Comparison of ENCODE assay signal across 1 cellular context in the genomic region with DNA sequence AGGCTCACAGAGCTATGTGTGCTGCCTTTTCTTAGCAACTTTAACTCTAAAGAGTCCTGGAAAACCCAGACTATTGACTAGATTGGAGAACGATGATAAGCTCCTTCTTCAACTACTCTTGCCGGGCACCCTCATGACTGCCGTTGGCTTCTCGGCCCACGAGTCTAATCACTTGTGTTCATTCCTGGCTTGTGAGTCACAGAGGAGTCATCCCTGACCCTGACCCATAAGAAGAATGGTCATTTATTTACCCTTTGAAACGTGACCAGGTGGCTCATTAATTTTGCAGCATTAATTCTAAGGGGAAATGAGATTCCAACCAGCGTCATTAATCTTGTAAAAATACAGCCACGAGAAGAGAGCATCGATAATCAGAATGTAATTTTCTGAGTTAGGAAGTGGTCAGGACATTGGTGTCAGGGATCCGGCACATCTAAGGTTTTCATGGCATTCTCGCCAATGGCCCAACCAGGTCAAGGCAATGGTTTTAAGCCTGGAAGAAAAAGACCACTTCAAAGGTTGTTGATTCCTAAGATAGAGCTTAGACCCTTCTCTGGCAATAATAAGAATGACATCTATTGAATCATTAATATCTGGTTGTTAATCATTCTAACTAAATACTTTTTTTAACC.
A peak's percentile ranks its signal among the peaks of the same experiment; 100 is the strongest.
TF ChIP-seq lines count a peak whose summit lies in the region.

No MANE protein-coding gene starts in this region.

TF ChIP-seq in K562, 482 proteins besides CTCF, POLR2A, EP300 and RAD21 (continued from another document):
- TF ChIP-seq, protein P1, sequence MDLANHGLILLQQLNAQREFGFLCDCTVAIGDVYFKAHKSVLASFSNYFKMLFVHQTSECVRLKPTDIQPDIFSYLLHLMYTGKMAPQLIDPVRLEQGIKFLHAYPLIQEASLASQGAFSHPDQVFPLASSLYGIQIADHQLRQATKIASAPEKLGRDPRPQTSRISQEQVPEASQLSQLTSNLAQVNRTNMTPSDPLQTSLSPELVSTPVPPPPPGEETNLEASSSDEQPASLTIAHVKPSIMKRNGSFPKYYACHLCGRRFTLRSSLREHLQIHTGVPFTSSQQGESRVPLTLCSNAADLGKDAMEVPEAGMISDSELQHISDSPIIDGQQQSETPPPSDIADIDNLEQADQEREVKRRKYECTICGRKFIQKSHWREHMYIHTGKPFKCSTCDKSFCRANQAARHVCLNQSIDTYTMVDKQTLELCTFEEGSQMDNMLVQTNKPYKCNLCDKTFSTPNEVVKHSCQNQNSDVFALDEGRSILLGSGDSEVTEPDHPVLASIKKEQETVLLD (IDR thresholded peaks at IDR 0.05): no peak
- TF ChIP-seq TCF15 (CRISPR knock-in tag; IDR thresholded peaks at IDR 0.05): no peak
- TF ChIP-seq ESRRA (IDR thresholded peaks at IDR 0.05; ENCODE audit: borderline replicate concordance, low read depth): no peak
- TF ChIP-seq ZNF551 (CRISPR knock-in tag; IDR thresholded peaks at IDR 0.05): no peak
- peak in 1 of 2 experiments; percentile 80; a peak in 2 of 4 replicates for TF ChIP-seq RCOR1 (IDR thresholded peaks at IDR 0.05; ENCODE audit: borderline replicate concordance in 1 of 2, low read depth in 2 of 2, low read length in 2 of 2)
- 0 out of 2 replicates have a peak, but pooled peaks have one; percentile 21 for TF ChIP-seq ZNF830 (CRISPR knock-in tag; IDR thresholded peaks at IDR 0.05)
- TF ChIP-seq TFAM (CRISPR knock-in tag; conservative IDR thresholded peaks at IDR 0.05): no peak
- peak; percentile 97 for TF ChIP-seq JUN (IDR thresholded peaks at IDR 0.05; ENCODE audit: borderline replicate concordance, low read depth, low read length)
- TF ChIP-seq JUN (CRISPR knock-in tag; IDR thresholded peaks at IDR 0.05; ENCODE audit: borderline replicate concordance): no peak
- peak; percentile 85 for TF ChIP-seq ARID1B (IDR thresholded peaks at IDR 0.05)
- TF ChIP-seq ELF4 (CRISPR knock-in tag; IDR thresholded peaks at IDR 0.05): no peak
- no peak for TF ChIP-seq NR3C1 (CRISPR knock-in tag; IDR thresholded peaks at IDR 0.05)
- no peak for TF ChIP-seq HIVEP1 (CRISPR knock-in tag; IDR thresholded peaks at IDR 0.05)
- TF ChIP-seq SMAD4 (CRISPR knock-in tag; conservative IDR thresholded peaks at IDR 0.05): peak; percentile 62; the same call in 1 of the 2 replicates
- peak; percentile 44; the same call in 1 of the 2 replicates for TF ChIP-seq ZNF24 (IDR thresholded peaks at IDR 0.05)
- TF ChIP-seq FOXK2 (conservative IDR thresholded peaks at IDR 0.05 in 1 of 2, IDR thresholded peaks at IDR 0.05 in 1 of 2; ENCODE audit: low read depth in 2 of 2): peak in 1 of 2 experiments; percentile 33; a peak in 1 of 4 replicates
- TF ChIP-seq ZNF668 (CRISPR knock-in tag; IDR thresholded peaks at IDR 0.05): no peak
- TF ChIP-seq, protein P2, sequence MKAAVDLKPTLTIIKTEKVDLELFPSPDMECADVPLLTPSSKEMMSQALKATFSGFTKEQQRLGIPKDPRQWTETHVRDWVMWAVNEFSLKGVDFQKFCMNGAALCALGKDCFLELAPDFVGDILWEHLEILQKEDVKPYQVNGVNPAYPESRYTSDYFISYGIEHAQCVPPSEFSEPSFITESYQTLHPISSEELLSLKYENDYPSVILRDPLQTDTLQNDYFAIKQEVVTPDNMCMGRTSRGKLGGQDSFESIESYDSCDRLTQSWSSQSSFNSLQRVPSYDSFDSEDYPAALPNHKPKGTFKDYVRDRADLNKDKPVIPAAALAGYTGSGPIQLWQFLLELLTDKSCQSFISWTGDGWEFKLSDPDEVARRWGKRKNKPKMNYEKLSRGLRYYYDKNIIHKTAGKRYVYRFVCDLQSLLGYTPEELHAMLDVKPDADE (conservative IDR thresholded peaks at IDR 0.05; ENCODE audit: control insufficient read depth, low read depth, low read length): no peak
- TF ChIP-seq TAL1 (IDR thresholded peaks at IDR 0.05): no peak
- peak; percentile 35 to 67; a peak in 3 of 4 replicates for TF ChIP-seq TRIM24 (IDR thresholded peaks at IDR 0.05)
- no peak for TF ChIP-seq MTA1 (IDR thresholded peaks at IDR 0.05; ENCODE audit: borderline replicate concordance)
- peak in 1 of 2 experiments; percentile 35; a peak in 1 of 4 replicates for TF ChIP-seq FOXA3 (CRISPR knock-in tag; conservative IDR thresholded peaks at IDR 0.05 in 1 of 2, IDR thresholded peaks at IDR 0.05 in 1 of 2)
- no peak for TF ChIP-seq MBD2 (IDR thresholded peaks at IDR 0.05; ENCODE audit: borderline replicate concordance, low read depth)
- TF ChIP-seq DNMT1 (IDR thresholded peaks at IDR 0.05): no peak
- peak; percentile 46; the same call in 1 of the 2 replicates for TF ChIP-seq JUNB (CRISPR knock-in tag; conservative IDR thresholded peaks at IDR 0.05)
- no peak for TF ChIP-seq SP1 (CRISPR knock-in tag; IDR thresholded peaks at IDR 0.05)
